1 cellular context compared by ENCODE assay signal in the genomic region with DNA sequence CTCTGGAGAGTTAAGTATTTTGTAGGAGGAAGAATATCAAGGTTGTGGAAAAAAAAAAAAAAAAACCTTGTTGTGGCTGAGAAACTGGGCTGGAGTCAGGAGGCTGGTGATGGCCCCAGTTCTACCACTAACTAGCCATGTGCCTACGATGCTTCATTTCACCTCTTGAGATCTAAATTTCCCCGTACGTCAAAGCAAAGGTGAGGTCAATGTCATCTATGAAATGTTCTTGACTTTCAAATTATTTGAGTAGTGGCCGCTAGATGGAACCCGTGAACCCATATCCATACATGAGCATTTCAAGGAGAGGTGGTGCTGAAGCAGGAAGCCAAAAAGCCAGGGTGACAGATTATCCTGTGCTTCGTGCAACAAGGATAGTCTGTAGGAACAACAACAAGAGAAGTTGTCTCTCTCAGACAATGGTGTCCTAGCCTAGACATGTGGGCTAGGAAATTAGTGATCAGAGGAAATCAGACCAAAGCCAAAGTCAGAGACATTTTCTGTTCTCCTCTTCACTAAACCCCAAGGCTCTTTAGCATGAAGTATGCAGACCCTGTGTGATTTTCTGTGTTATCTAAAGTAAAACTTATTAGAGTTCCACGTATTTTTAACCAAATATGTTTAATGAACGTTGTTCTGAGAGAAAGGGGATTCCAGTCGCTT.
TF ChIP-seq lines count a peak whose summit lies in the region.

No MANE protein-coding gene starts in this region.

TF ChIP-seq in GM12878, 131 proteins besides CTCF, POLR2A, EP300 and RAD21 (continued from another document and continues in another):
- TF ChIP-seq MEF2B (IDR thresholded peaks at IDR 0.05; ENCODE audit: partially characterized antibody, poor library complexity, severe bottlenecking) (peak; percentile 27), CEBPB (IDR thresholded peaks at IDR 0.05; ENCODE audit: borderline replicate concordance in 1 of 2, low read depth in 2 of 2, low read length in 2 of 2) (no peak), IKZF2 (IDR thresholded peaks at IDR 0.05) (peak in 1 of 2 experiments; percentile 65; a peak in 2 of 4 replicates), IKZF1 (conservative IDR thresholded peaks at IDR 0.05) (peak; percentile 76), CHD2 (IDR thresholded peaks at IDR 0.05; ENCODE audit: borderline replicate concordance, low read depth, low read length) (peak; percentile 15; the same call in 1 of the 2 replicates), JUND (IDR thresholded peaks at IDR 0.05; ENCODE audit: low read depth, low read length) (no peak), TCF7 (IDR thresholded peaks at IDR 0.05; ENCODE audit: borderline replicate concordance) (no peak), CBX5 (IDR thresholded peaks at IDR 0.05; ENCODE audit: low read depth) (no peak), YBX1 (IDR thresholded peaks at IDR 0.05) (no peak), CBFB (IDR thresholded peaks at IDR 0.05; ENCODE audit: low read depth) (no peak), PML (IDR thresholded peaks at IDR 0.05; ENCODE audit: low read length) (no peak), HDAC2 (IDR thresholded peaks at IDR 0.05) (no peak), MTA2 (IDR thresholded peaks at IDR 0.05; ENCODE audit: low read depth) (peak; percentile 67), WRNIP1 (IDR thresholded peaks at IDR 0.05; ENCODE audit: borderline replicate concordance, low read depth, low read length) (peak; percentile 87; the same call in 1 of the 2 replicates), RUNX3 (IDR thresholded peaks at IDR 0.05; ENCODE audit: low read length) (peak; percentile 51; the same call in 1 of the 2 replicates), RAD51 (IDR thresholded peaks at IDR 0.05) (peak; percentile 18; the same call in 1 of the 2 replicates), ZBED1 (IDR thresholded peaks at IDR 0.05; ENCODE audit: borderline replicate concordance) (no peak; the same call in 1 of the 2 replicates), SMARCA5 (IDR thresholded peaks at IDR 0.05) (no peak; the same call in 1 of the 2 replicates), LARP7 (IDR thresholded peaks at IDR 0.05) (no peak), CHD4 (IDR thresholded peaks at IDR 0.05) (no peak), MYB (IDR thresholded peaks at IDR 0.05; ENCODE audit: borderline replicate concordance, low read depth, low read length) (no peak), NR2F1 (conservative IDR thresholded peaks at IDR 0.05) (peak; percentile 78), EZH2 (IDR thresholded peaks at IDR 0.05; ENCODE audit: borderline replicate concordance, control insufficient read depth, low read depth, low read length) (no peak), BACH1 (IDR thresholded peaks at IDR 0.05; ENCODE audit: borderline replicate concordance) (no peak; the same call in 1 of the 2 replicates), MEF2A (IDR thresholded peaks at IDR 0.05; ENCODE audit: insufficient read depth, low read depth, low read length) (0 out of 2 replicates have a peak, but pooled peaks have one; percentile 30), KLF5 (IDR thresholded peaks at IDR 0.05; ENCODE audit: partially characterized antibody) (no peak), SPI1 (IDR thresholded peaks at IDR 0.05; ENCODE audit: borderline replicate concordance, insufficient read depth, low read depth, low read length) (no peak), GATAD2B (conservative IDR thresholded peaks at IDR 0.05; ENCODE audit: low read depth) (no peak), ZNF217 (IDR thresholded peaks at IDR 0.05) (no peak), TAF1 (IDR thresholded peaks at IDR 0.05; ENCODE audit: borderline replicate concordance, low read depth, low read length) (0 out of 2 replicates have a peak, but pooled peaks have one; percentile 38), ZNF274 (IDR thresholded peaks at IDR 0.05; ENCODE audit: insufficient read depth, insufficient read length) (no peak), NFXL1 (IDR thresholded peaks at IDR 0.05; ENCODE audit: borderline replicate concordance) (no peak)
- TF ChIP-seq, protein P1, sequence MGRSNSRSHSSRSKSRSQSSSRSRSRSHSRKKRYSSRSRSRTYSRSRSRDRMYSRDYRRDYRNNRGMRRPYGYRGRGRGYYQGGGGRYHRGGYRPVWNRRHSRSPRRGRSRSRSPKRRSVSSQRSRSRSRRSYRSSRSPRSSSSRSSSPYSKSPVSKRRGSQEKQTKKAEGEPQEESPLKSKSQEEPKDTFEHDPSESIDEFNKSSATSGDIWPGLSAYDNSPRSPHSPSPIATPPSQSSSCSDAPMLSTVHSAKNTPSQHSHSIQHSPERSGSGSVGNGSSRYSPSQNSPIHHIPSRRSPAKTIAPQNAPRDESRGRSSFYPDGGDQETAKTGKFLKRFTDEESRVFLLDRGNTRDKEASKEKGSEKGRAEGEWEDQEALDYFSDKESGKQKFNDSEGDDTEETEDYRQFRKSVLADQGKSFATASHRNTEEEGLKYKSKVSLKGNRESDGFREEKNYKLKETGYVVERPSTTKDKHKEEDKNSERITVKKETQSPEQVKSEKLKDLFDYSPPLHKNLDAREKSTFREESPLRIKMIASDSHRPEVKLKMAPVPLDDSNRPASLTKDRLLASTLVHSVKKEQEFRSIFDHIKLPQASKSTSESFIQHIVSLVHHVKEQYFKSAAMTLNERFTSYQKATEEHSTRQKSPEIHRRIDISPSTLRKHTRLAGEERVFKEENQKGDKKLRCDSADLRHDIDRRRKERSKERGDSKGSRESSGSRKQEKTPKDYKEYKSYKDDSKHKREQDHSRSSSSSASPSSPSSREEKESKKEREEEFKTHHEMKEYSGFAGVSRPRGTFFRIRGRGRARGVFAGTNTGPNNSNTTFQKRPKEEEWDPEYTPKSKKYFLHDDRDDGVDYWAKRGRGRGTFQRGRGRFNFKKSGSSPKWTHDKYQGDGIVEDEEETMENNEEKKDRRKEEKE (IDR thresholded peaks at IDR 0.05): no peak
- TF ChIP-seq, protein P2, sequence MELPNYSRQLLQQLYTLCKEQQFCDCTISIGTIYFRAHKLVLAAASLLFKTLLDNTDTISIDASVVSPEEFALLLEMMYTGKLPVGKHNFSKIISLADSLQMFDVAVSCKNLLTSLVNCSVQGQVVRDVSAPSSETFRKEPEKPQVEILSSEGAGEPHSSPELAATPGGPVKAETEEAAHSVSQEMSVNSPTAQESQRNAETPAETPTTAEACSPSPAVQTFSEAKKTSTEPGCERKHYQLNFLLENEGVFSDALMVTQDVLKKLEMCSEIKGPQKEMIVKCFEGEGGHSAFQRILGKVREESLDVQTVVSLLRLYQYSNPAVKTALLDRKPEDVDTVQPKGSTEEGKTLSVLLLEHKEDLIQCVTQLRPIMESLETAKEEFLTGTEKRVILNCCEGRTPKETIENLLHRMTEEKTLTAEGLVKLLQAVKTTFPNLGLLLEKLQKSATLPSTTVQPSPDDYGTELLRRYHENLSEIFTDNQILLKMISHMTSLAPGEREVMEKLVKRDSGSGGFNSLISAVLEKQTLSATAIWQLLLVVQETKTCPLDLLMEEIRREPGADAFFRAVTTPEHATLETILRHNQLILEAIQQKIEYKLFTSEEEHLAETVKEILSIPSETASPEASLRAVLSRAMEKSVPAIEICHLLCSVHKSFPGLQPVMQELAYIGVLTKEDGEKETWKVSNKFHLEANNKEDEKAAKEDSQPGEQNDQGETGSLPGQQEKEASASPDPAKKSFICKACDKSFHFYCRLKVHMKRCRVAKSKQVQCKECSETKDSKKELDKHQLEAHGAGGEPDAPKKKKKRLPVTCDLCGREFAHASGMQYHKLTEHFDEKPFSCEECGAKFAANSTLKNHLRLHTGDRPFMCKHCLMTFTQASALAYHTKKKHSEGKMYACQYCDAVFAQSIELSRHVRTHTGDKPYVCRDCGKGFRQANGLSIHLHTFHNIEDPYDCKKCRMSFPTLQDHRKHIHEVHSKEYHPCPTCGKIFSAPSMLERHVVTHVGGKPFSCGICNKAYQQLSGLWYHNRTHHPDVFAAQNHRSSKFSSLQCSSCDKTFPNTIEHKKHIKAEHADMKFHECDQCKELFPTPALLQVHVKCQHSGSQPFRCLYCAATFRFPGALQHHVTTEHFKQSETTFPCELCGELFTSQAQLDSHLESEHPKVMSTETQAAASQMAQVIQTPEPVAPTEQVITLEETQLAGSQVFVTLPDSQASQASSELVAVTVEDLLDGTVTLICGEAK (IDR thresholded peaks at IDR 0.05; ENCODE audit: borderline replicate concordance): no peak
- TF ChIP-seq, protein P3, sequence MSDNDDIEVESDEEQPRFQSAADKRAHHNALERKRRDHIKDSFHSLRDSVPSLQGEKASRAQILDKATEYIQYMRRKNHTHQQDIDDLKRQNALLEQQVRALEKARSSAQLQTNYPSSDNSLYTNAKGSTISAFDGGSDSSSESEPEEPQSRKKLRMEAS (IDR thresholded peaks at IDR 0.05; ENCODE audit: low read depth, low read length): no peak
- TF ChIP-seq, protein P4, sequence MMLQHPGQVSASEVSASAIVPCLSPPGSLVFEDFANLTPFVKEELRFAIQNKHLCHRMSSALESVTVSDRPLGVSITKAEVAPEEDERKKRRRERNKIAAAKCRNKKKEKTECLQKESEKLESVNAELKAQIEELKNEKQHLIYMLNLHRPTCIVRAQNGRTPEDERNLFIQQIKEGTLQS (IDR thresholded peaks at IDR 0.05; ENCODE audit: borderline replicate concordance, extremely low read depth, low read depth, low read length): no peak
- TF ChIP-seq, protein P5, sequence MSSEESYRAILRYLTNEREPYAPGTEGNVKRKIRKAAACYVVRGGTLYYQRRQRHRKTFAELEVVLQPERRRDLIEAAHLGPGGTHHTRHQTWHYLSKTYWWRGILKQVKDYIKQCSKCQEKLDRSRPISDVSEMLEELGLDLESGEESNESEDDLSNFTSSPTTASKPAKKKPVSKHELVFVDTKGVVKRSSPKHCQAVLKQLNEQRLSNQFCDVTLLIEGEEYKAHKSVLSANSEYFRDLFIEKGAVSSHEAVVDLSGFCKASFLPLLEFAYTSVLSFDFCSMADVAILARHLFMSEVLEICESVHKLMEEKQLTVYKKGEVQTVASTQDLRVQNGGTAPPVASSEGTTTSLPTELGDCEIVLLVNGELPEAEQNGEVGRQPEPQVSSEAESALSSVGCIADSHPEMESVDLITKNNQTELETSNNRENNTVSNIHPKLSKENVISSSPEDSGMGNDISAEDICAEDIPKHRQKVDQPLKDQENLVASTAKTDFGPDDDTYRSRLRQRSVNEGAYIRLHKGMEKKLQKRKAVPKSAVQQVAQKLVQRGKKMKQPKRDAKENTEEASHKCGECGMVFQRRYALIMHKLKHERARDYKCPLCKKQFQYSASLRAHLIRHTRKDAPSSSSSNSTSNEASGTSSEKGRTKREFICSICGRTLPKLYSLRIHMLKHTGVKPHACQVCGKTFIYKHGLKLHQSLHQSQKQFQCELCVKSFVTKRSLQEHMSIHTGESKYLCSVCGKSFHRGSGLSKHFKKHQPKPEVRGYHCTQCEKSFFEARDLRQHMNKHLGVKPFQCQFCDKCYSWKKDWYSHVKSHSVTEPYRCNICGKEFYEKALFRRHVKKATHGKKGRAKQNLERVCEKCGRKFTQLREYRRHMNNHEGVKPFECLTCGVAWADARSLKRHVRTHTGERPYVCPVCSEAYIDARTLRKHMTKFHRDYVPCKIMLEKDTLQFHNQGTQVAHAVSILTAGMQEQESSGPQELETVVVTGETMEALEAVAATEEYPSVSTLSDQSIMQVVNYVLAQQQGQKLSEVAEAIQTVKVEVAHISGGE (CRISPR knock-in tag; IDR thresholded peaks at IDR 0.05): no peak
- TF ChIP-seq, protein P6, sequence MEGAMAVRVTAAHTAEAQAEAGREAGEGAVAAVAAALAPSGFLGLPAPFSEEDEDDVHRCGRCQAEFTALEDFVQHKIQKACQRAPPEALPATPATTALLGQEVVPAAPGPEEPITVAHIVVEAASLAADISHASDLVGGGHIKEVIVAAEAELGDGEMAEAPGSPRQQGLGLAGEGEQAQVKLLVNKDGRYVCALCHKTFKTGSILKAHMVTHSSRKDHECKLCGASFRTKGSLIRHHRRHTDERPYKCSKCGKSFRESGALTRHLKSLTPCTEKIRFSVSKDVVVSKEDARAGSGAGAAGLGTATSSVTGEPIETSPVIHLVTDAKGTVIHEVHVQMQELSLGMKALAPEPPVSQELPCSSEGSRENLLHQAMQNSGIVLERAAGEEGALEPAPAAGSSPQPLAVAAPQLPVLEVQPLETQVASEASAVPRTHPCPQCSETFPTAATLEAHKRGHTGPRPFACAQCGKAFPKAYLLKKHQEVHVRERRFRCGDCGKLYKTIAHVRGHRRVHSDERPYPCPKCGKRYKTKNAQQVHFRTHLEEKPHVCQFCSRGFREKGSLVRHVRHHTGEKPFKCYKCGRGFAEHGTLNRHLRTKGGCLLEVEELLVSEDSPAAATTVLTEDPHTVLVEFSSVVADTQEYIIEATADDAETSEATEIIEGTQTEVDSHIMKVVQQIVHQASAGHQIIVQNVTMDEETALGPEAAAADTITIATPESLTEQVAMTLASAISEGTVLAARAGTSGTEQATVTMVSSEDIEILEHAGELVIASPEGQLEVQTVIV (IDR thresholded peaks at IDR 0.05; ENCODE audit: borderline replicate concordance, partially characterized antibody): no peak
- TF ChIP-seq, protein P7, sequence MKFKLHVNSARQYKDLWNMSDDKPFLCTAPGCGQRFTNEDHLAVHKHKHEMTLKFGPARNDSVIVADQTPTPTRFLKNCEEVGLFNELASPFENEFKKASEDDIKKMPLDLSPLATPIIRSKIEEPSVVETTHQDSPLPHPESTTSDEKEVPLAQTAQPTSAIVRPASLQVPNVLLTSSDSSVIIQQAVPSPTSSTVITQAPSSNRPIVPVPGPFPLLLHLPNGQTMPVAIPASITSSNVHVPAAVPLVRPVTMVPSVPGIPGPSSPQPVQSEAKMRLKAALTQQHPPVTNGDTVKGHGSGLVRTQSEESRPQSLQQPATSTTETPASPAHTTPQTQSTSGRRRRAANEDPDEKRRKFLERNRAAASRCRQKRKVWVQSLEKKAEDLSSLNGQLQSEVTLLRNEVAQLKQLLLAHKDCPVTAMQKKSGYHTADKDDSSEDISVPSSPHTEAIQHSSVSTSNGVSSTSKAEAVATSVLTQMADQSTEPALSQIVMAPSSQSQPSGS (IDR thresholded peaks at IDR 0.05; ENCODE audit: low read length): peak; percentile 33
- TF ChIP-seq, protein P8, sequence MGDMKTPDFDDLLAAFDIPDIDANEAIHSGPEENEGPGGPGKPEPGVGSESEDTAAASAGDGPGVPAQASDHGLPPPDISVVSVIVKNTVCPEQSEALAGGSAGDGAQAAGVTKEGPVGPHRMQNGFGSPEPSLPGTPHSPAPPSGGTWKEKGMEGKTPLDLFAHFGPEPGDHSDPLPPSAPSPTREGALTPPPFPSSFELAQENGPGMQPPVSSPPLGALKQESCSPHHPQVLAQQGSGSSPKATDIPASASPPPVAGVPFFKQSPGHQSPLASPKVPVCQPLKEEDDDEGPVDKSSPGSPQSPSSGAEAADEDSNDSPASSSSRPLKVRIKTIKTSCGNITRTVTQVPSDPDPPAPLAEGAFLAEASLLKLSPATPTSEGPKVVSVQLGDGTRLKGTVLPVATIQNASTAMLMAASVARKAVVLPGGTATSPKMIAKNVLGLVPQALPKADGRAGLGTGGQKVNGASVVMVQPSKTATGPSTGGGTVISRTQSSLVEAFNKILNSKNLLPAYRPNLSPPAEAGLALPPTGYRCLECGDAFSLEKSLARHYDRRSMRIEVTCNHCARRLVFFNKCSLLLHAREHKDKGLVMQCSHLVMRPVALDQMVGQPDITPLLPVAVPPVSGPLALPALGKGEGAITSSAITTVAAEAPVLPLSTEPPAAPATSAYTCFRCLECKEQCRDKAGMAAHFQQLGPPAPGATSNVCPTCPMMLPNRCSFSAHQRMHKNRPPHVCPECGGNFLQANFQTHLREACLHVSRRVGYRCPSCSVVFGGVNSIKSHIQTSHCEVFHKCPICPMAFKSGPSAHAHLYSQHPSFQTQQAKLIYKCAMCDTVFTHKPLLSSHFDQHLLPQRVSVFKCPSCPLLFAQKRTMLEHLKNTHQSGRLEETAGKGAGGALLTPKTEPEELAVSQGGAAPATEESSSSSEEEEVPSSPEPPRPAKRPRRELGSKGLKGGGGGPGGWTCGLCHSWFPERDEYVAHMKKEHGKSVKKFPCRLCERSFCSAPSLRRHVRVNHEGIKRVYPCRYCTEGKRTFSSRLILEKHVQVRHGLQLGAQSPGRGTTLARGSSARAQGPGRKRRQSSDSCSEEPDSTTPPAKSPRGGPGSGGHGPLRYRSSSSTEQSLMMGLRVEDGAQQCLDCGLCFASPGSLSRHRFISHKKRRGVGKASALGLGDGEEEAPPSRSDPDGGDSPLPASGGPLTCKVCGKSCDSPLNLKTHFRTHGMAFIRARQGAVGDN (IDR thresholded peaks at IDR 0.05): peak; percentile 93
